ENCODE assay signal across 18 cellular contexts in genomic region chr9:136951541-136952353, GRCh38. TPM values are rescaled to one million over a fixed set of nuclear protein-coding genes. Genes with fewer than 3 reads are reported as not detected.
A peak's percentile ranks its signal among the peaks of the same experiment; 100 is the strongest.
DNase-seq lines count a peak whose midpoint lies in the region; ATAC-seq, FAIRE-seq and TF ChIP-seq lines count a peak whose summit lies in the region.
"Had no signal": no experiment of that assay in that cellular context is flagged by ENCODE, and none has a peak within 500 bp of the region (broad histone marks: within the 10 kb centered on the region; RNA-seq: fewer than 3 reads in every experiment).

LCN12 (plus strand) TSS chr9:136952273; CDS start chr9:136952328, 55 bp downstream.

- H3K27me3 ChIP-seq in endocrine pancreas (ENCODE audit: control insufficient read depth, insufficient read depth, low read length) (no peaks in the 10 kb centered on the region), lower lobe of right lung (ENCODE audit: low read depth) (no peaks in the 10 kb centered on the region), thymus (ENCODE audit: control insufficient read depth, insufficient read depth) (no peaks in the 10 kb centered on the region)
- H3K27me3 ChIP-seq: suprapubic skin had no signal

- H3K9me3 ChIP-seq in endocrine pancreas (ENCODE audit: control insufficient read depth, low read length) (no peaks in the 10 kb centered on the region), lower lobe of right lung (no peaks in the 10 kb centered on the region), thymus (ENCODE audit: control insufficient read depth) (no peaks in the 10 kb centered on the region)
- H3K9me3 ChIP-seq: suprapubic skin had no signal

- DNase-seq in DMS79 treated with DMSO at 0.1 percent for 48 hours (lab: John Stamatoyannopoulos, UW) (peak; percentile 38), DMS79 (lab: John Stamatoyannopoulos, UW) (no peak), lower lobe of right lung (peak; percentile 47), GM12891 (ENCODE audit: insufficient read length, low spot score) (no peak)
- DNase-seq in stimulated activated CD4-positive, alpha-beta T cell treated with anti-CD3 and anti-CD28 coated beads, Interleukin-2, amount 100 ng/mL, for 48 hours: no peak
- DNase-seq: 8988T; activated CD8-positive, alpha-beta memory T cell treated with anti-CD3 and anti-CD28 coated beads for 24 hours; NCI-H2029 treated with DMSO at 0.1 percent for 48 hours; SW 1271; WERI-Rb-1 had no signal

- intact Hi-C loops in lower lobe of right lung (cut with DNase I): no loop called here

- no peak for TF ChIP-seq CTCF in lower lobe of right lung (IDR thresholded peaks at IDR 0.05)

- no peak within 1 kb of the TSS for H3K4me3 ChIP-seq in endocrine pancreas (ENCODE audit: control insufficient read depth, insufficient read depth, low read length)
- H3K4me3 ChIP-seq in lower lobe of right lung: no peak within 1 kb of the TSS
- no peak within 1 kb of the TSS for H3K4me3 ChIP-seq in thymus (ENCODE audit: low read length)
- H3K4me3 ChIP-seq: suprapubic skin had no signal

- 94% methylated on average over 14 of the region's 14 CpGs for WGBS in thymus

- no peak for TF ChIP-seq POLR2A in GM12891 (IDR thresholded peaks at IDR 0.05; ENCODE audit: low read depth, low read length)

- FAIRE-seq in GM12891 (lab: Jason Lieb, UNC): no peak
- FAIRE-seq: colon, keratinocyte had no signal

- H3K27ac ChIP-seq in lower lobe of right lung: no peak within 1 kb of the TSS
- H3K27ac ChIP-seq in thymus (ENCODE audit: low read depth): no peak within 1 kb of the TSS
- H3K27ac ChIP-seq: suprapubic skin had no signal

- no peak for ATAC-seq in lower lobe of right lung
- no peak for ATAC-seq in HG03521 (IDR thresholded peaks at IDR 0.05; ENCODE audit: unreplicated experiment)
- ATAC-seq: Panc1 had no signal

- peak within 1 kb of the TSS; percentile 19 for H3K9ac ChIP-seq in endocrine pancreas (ENCODE audit: control insufficient read depth, insufficient read depth, low read length)

- no peaks in the 10 kb centered on the region for H3K36me3 ChIP-seq in endocrine pancreas (ENCODE audit: control insufficient read depth, insufficient read depth, low read length)
- no peaks in the 10 kb centered on the region for H3K36me3 ChIP-seq in lower lobe of right lung
- H3K36me3 ChIP-seq in thymus (ENCODE audit: control insufficient read depth, insufficient read depth): no peaks in the 10 kb centered on the region
- H3K36me3 ChIP-seq: suprapubic skin, WERI-Rb-1 had no signal

- no peaks in the 10 kb centered on the region for H3K4me1 ChIP-seq in endocrine pancreas (ENCODE audit: control insufficient read depth, insufficient read depth, low read length)
- H3K4me1 ChIP-seq in lower lobe of right lung: peaks cover 36% of the 10 kb centered on the region
- peaks cover 7% of the 10 kb centered on the region for H3K4me1 ChIP-seq in thymus (ENCODE audit: control insufficient read depth, insufficient read depth, low read length)

TF ChIP-seq in GM12891, 5 proteins besides CTCF, POLR2A, EP300 and RAD21:
- no peak for TF ChIP-seq PAX5 (IDR thresholded peaks at IDR 0.05; ENCODE audit: insufficient read depth, low read length, severe bottlenecking)
- no peak for TF ChIP-seq POU2F2 (IDR thresholded peaks at IDR 0.05; ENCODE audit: low read depth, low read length)
- TF ChIP-seq SPI1 (IDR thresholded peaks at IDR 0.05; ENCODE audit: low read depth, low read length): no peak
- no peak for TF ChIP-seq TAF1 (IDR thresholded peaks at IDR 0.05; ENCODE audit: low read depth, low read length)
- TF ChIP-seq POLR2AphosphoS5 (IDR thresholded peaks at IDR 0.05; ENCODE audit: low read depth, low read length): no peak
TF ChIP-seq in GM12891: peak in this region for 0.

RNA-seq across cellular contexts. Expression of gene LCN12, which starts in this region (rescaled TPM):
- total RNA-seq in lower lobe of right lung: 1.9 TPM
- polyA plus RNA-seq in thymus: 14.4 TPM
- 0.46 TPM for polyA plus RNA-seq in GM12891 (2012; ENCODE audit: low read depth, missing spikeins)
- polyA plus RNA-seq: CD14-positive monocyte, keratinocyte had no signal

Comparison
In these comparisons a context has a peak if more than half of its experiments do, and no peak if none do; other contexts are left out.
1. DNase-seq: peak in DMS79 treated with DMSO at 0.1 percent for 48 hours (single experiment) and lower lobe of right lung (single experiment); none in DMS79 (single experiment), stimulated activated CD4-positive, alpha-beta T cell treated with anti-CD3 and anti-CD28 coated beads, Interleukin-2, amount 100 ng/mL, for 48 hours (0 of 2) and GM12891 (single experiment).